7 cellular contexts compared by ENCODE assay signal in the genomic region with DNA sequence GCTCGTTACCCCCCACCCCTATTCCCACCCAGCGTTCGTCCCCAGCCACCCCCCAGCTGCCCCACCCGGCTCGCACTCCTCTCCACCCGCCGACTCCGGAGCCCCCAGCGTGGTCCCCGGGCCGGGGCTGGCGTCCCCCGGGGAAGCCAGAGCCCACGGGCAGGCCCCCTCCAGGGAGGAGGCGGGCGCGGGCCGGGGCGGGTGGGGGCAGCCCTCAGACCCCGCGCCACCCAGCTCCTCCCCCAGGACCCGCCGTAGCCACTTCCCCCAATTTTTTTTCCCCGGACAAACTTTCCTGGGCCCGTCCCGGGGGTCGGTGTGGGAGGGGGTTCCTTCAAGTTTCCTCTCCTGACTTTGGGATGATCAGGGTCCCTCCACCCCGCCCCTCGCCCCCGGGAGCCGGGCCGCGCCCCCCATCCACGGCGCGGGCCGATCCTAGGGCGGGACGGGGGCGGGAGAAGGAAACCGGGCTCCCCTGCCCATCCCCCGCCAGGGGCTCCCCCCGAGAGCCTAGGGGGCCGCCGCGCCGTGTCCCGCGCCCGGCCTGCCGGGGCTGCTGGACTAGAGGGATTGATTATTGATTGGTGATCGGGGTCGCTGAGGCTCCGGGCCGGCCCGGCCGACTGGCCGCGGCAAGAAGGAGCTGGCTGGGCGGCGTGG. TPM values are rescaled to one million over a fixed set of nuclear protein-coding genes. Genes with fewer than 3 reads are reported as not detected.
DNase-seq lines count a peak whose midpoint lies in the region; ATAC-seq and TF ChIP-seq lines count a peak whose summit lies in the region.

No MANE protein-coding gene starts in this region.

- 0 to 1% (median 0%) methylated on average over 6 to 61 of the region's 61 CpGs; no CpG with 5 or more reads in 1 of the 4 donors for WGBS in adrenal gland, 4 donors
- 0 to 3% (median 1%) methylated on average over 36 to 61 of the region's 61 CpGs for WGBS in stomach, 5 donors

- H3K9ac ChIP-seq in HUES48 (ENCODE audit: low read depth, low read length) (no peak overlapping the region), iPS-20b (ENCODE audit: low read depth, low read length) (no peak overlapping the region)

- peaks cover 53% of the 10 kb centered on the region for H3K4me1 ChIP-seq in HUES48 (ENCODE audit: control insufficient read depth, insufficient read depth, low read length)
- peaks cover 4 to 27% of the 10 kb centered on the region in 2 donors for H3K4me1 ChIP-seq in adrenal gland (replicated peaks in 1 of 2)
- H3K4me1 ChIP-seq in iPS-20b (ENCODE audit: insufficient read depth, low read length), result peaks cover 34% of the 10 kb centered on the region; the same call in 1 of the 2 replicates
- H3K4me1 ChIP-seq in stomach, result peaks cover 22 to 65% (median 49%) of the 10 kb centered on the region in 4 donors

- H3K36me3 ChIP-seq in HUES48 (ENCODE audit: control insufficient read depth, insufficient read depth, low read length), result no peaks in the 10 kb centered on the region
- H3K36me3 ChIP-seq in adrenal gland (replicated peaks in 1 of 2), result no peaks in the 10 kb centered on the region
- no peaks in the 10 kb centered on the region for H3K36me3 ChIP-seq in iPS-20b (ENCODE audit: insufficient read depth, low read depth, low read length)
- no peaks in the 10 kb centered on the region for H3K36me3 ChIP-seq in stomach

- H3K27ac ChIP-seq in HUES48 (ENCODE audit: low read depth, low read length) (peak overlapping the region; percentile 35), adrenal gland (peak overlapping the region in 4 of 5 donors; percentile 67 to 90 (median 82)), iPS-20b (ENCODE audit: low read length) (no peak overlapping the region), stomach (peak overlapping the region; percentile 84 to 94 (median 90))

- TF ChIP-seq POLR2A in adrenal gland (IDR thresholded peaks at IDR 0.05) (no peak), stomach (IDR thresholded peaks at IDR 0.05) (no peak)

- H3K4me3 ChIP-seq in HUES48 (ENCODE audit: low read depth, low read length) (peak overlapping the region; percentile 81), adrenal gland (peak overlapping the region; percentile 56 to 100 (median 80)), iPS-20b (ENCODE audit: low read length) (peak overlapping the region; percentile 66; the same call in 1 of the 2 replicates), stomach (peak overlapping the region; percentile 75 to 91 (median 82))

- TF ChIP-seq CTCF in adrenal gland (IDR thresholded peaks at IDR 0.05), result no peak
- TF ChIP-seq CTCF in stomach (IDR thresholded peaks at IDR 0.05), result no peak

- TF ChIP-seq EP300 in stomach (IDR thresholded peaks at IDR 0.05), result no peak

- H3K9me3 ChIP-seq in HUES48 (ENCODE audit: control insufficient read depth, insufficient read depth, low read length) (no peaks in the 10 kb centered on the region), adrenal gland (replicated peaks in 1 of 3) (no peaks in the 10 kb centered on the region), iPS-20b (ENCODE audit: insufficient read depth, low read depth, low read length) (no peaks in the 10 kb centered on the region; the same call in 1 of the 2 replicates), stomach (no peaks in the 10 kb centered on the region)

- ATAC-seq in GM21515 (IDR thresholded peaks at IDR 0.05; ENCODE audit: unreplicated experiment) (no peak), GM18868 (IDR thresholded peaks at IDR 0.05; ENCODE audit: unreplicated experiment) (no peak)

- H3K27me3 ChIP-seq in HUES48 (ENCODE audit: control insufficient read depth, insufficient read depth, low read length) (peaks cover 60% of the 10 kb centered on the region), adrenal gland (peaks cover 8% of the 10 kb centered on the region), iPS-20b (ENCODE audit: insufficient read depth, low read length) (peaks cover 82% of the 10 kb centered on the region), stomach (peaks cover 0 to 86% (median 59%) of the 10 kb centered on the region in 3 donors)

- peak in 2 of 7 donors; percentile 33 to 41 for DNase-seq in adrenal gland
- no peak for DNase-seq in stomach
- no peak for DNase-seq in NCI-H774 (lab: John Stamatoyannopoulos, UW)

- intact Hi-C loops in adrenal gland (cut with DNase I), result loop anchor here (10.0 kb wide), 2 partner anchors 555 to 675 kb away; no protein-coding TSS in a partner anchor
- intact Hi-C loops in stomach (cut with DNase I; ENCODE audit: low total_unique reads), result no loop called here

RNA-seq across cellular contexts. Expression of a gene that starts 0.9 kb away (rescaled TPM):
- total RNA-seq in adrenal gland, result 1 to 10 TPM; 5.9 to 9.3 (median 7.9) TPM
- 1 to 10 TPM; 3.1 to 5.4 (median 3.6) TPM for polyA plus RNA-seq in adrenal gland
- 10 to 100 TPM in 1 of 5 donors, 1 to 10 TPM in 3, under 1 TPM in 1; 0.87 to 14.3 (median 6.4) TPM for total RNA-seq in stomach
- polyA plus RNA-seq in stomach, result 1 to 10 TPM; 3.3 to 5.8 (median 3.7) TPM
